In the genomic region with DNA sequence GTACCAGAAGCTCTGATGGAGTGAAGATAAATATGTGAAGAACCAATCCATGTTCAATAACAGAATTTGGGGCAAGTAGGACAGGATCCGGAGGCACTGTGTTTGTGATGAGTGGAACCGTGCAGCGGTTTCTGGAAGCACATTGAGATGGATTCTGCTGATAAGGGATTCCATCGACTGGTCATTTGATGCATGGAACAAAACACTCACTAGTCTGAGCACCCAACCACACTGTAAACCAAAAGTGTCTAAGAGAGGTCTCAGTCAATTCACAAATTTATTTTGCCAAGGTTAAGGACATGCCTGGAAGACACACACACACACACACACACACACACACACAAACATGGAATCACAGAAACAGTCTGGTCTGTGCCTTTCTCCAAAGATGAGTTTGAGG, we compare ENCODE assay signal across 17 cellular contexts.
DNase-seq lines count a peak whose midpoint lies in the region; TF ChIP-seq lines count a peak whose summit lies in the region.
"Had no signal": no experiment of that assay in that cellular context is flagged by ENCODE, and none has a peak within 500 bp of the region (broad histone marks: within the 10 kb centered on the region; RNA-seq: fewer than 3 reads in every experiment).

No MANE protein-coding gene starts in this region.

- H3K79me1 ChIP-seq in H9 (ENCODE audit: insufficient read depth, low read depth, low read length, poor library complexity, severe bottlenecking) (no peaks in the 10 kb centered on the region), trophoblast cell (ENCODE audit: low read length) (peaks cover 24% of the 10 kb centered on the region)

- H3T11ph ChIP-seq in H9 (ENCODE audit: low read length) = no peak overlapping the region

- no CpG with 5 or more reads among the region's 4 CpGs for WGBS in H9 (ENCODE audit: extremely low coverage, insufficient read length, low lambda C conversion rate)
- whole genome bisulfite sequencing in trophoblast cell (ENCODE audit: extremely low coverage, insufficient coverage, insufficient read length) = no CpG with 5 or more reads among the region's 4 CpGs

- no peak overlapping the region for H2AFZ ChIP-seq in H9 (ENCODE audit: low read length)
- no peak overlapping the region for H2AFZ ChIP-seq in fibroblast of lung (ENCODE audit: low read length)
- no peak overlapping the region for H2AFZ ChIP-seq in trophoblast cell (ENCODE audit: insufficient read depth, low read length, poor library complexity)
- H2AFZ ChIP-seq: PC-9 had no signal

- H3K4me1 ChIP-seq in H9 (ENCODE audit: insufficient read depth, low read length) = peaks cover 4% of the 10 kb centered on the region; the same call in 1 of the 2 replicates
- peaks cover 8% of the 10 kb centered on the region for H3K4me1 ChIP-seq in fibroblast of lung (ENCODE audit: control insufficient read depth, extremely low read depth, insufficient read depth, low read length)
- H3K4me1 ChIP-seq in trophoblast cell (ENCODE audit: control insufficient read depth in 1 of 2, insufficient read depth in 2 of 2, low read length in 2 of 2) = peaks cover 16 to 28% of the 10 kb centered on the region in 2 experiments

- H2BK5ac ChIP-seq in H9 (ENCODE audit: insufficient read length, low read length) (no peak overlapping the region), trophoblast cell (ENCODE audit: low read depth, low read length, poor library complexity) (peak overlapping the region; percentile 55)

- no peak overlapping the region for H3K4me3 Mint-ChIP-seq in H9
- H3K4me3 Mint-ChIP-seq in activated T-helper 2 cell treated with anti-CD3 and anti-CD28 coated beads, Interferon-gamma antibody, Interleukin-2, Interleukin-4, amounts not matched to agents 10 μg/mL and 5 μg/mL and 100 μg/mL, durations not matched to agents 14 hours and 24 hours and 36 hours (ENCODE audit: low read depth) = no peak overlapping the region
- H3K4me3 Mint-ChIP-seq: CD14-positive monocyte had no signal

- peaks cover 18 to 22% of the 10 kb centered on the region in 2 experiments for H3K4me1 Mint-ChIP-seq in H9
- H3K4me1 Mint-ChIP-seq in activated T-helper 2 cell treated with anti-CD3 and anti-CD28 coated beads, Interferon-gamma antibody, Interleukin-2, Interleukin-4, amounts not matched to agents 10 μg/mL and 5 μg/mL and 100 μg/mL, durations not matched to agents 14 hours and 24 hours and 36 hours (ENCODE audit: low read depth) = no peaks in the 10 kb centered on the region
- H3K4me1 Mint-ChIP-seq: CD14-positive monocyte had no signal

- H3K36me3 Mint-ChIP-seq in H9 (ENCODE audit: insufficient read depth in 1 of 3, low read depth in 3 of 3) = peaks cover 0 to 8% (median 2%) of the 10 kb centered on the region in 3 experiments; a peak in 3 of 7 replicates
- H3K36me3 Mint-ChIP-seq in activated T-helper 2 cell treated with anti-CD3 and anti-CD28 coated beads, Interferon-gamma antibody, Interleukin-2, Interleukin-4, amounts not matched to agents 10 μg/mL and 5 μg/mL and 100 μg/mL, durations not matched to agents 14 hours and 24 hours and 36 hours (ENCODE audit: low read depth) = no peaks in the 10 kb centered on the region
- H3K36me3 Mint-ChIP-seq: CD14-positive monocyte had no signal

- H4K91ac ChIP-seq in H9 (ENCODE audit: insufficient read length, low read depth, low read length) (no peak overlapping the region), trophoblast cell (ENCODE audit: low read depth, low read length) (peak overlapping the region; percentile 67)

- peaks cover 6 to 9% of the 10 kb centered on the region in 2 experiments; a peak in 3 of 5 replicates for H3K9me3 Mint-ChIP-seq in H9
- no peaks in the 10 kb centered on the region for H3K9me3 Mint-ChIP-seq in activated T-helper 2 cell treated with anti-CD3 and anti-CD28 coated beads, Interferon-gamma antibody, Interleukin-2, Interleukin-4, amounts not matched to agents 10 μg/mL and 5 μg/mL and 100 μg/mL, durations not matched to agents 14 hours and 24 hours and 36 hours

- no peaks in the 10 kb centered on the region for H3K79me2 ChIP-seq in H9 (ENCODE audit: insufficient read depth, low read length)
- H3K79me2 ChIP-seq in fibroblast of lung (ENCODE audit: control insufficient read depth, insufficient read depth, low read length) = peaks cover 3% of the 10 kb centered on the region
- no peaks in the 10 kb centered on the region for H3K79me2 ChIP-seq in trophoblast cell (ENCODE audit: control insufficient read depth, insufficient read depth, low read length, poor library complexity)

- H4K5ac ChIP-seq in H9 (ENCODE audit: insufficient read length, low read depth, low read length) = no peak overlapping the region

- no peak overlapping the region for H2BK120ac ChIP-seq in H9 (ENCODE audit: low read depth, low read length, poor library complexity, severe bottlenecking)
- H2BK120ac ChIP-seq in trophoblast cell (ENCODE audit: insufficient read depth, low read length, poor library complexity) = peak overlapping the region; percentile 9

- H3K23me2 ChIP-seq in H9 (ENCODE audit: insufficient read length, low read depth, low read length, poor library complexity, severe bottlenecking) = no peaks in the 10 kb centered on the region

- H3K27ac Mint-ChIP-seq in H9 = no peak overlapping the region
- no peak overlapping the region for H3K27ac Mint-ChIP-seq in activated T-helper 2 cell treated with anti-CD3 and anti-CD28 coated beads, Interferon-gamma antibody, Interleukin-2, Interleukin-4, amounts not matched to agents 10 μg/mL and 5 μg/mL and 100 μg/mL, durations not matched to agents 14 hours and 24 hours and 36 hours

- no peak overlapping the region for H4K12ac ChIP-seq in trophoblast cell (ENCODE audit: low read depth, low read length)

- H3K27ac ChIP-seq in H9 (ENCODE audit: insufficient read length, low read depth, low read length) = no peak overlapping the region
- peak overlapping the region; percentile 92 for H3K27ac ChIP-seq in fibroblast of lung (ENCODE audit: insufficient read depth, low read length)
- peak overlapping the region; percentile 85 for H3K27ac ChIP-seq in trophoblast cell (ENCODE audit: low read depth, low read length)
- H3K27ac ChIP-seq: PC-9 had no signal

- H3K36me3 ChIP-seq in fibroblast of lung (ENCODE audit: control insufficient read depth, insufficient read depth, low read length) = no peaks in the 10 kb centered on the region
- H3K36me3 ChIP-seq in trophoblast cell (ENCODE audit: control insufficient read depth in 1 of 2, insufficient read depth in 2 of 2, low read length in 2 of 2) = no peaks in the 10 kb centered on the region

- no peak overlapping the region for H3K4me3 ChIP-seq in fibroblast of lung (replicated peaks in 1 of 4; ENCODE audit: control extremely low read depth in 1 of 4, insufficient read depth in 1 of 4, low read depth in 3 of 4, low read length in 4 of 4)
- H3K4me3 ChIP-seq in trophoblast cell (ENCODE audit: low read depth, low read length) = no peak overlapping the region
- H3K4me3 ChIP-seq: PC-9 had no signal

- H3K27me3 ChIP-seq in H9 (ENCODE audit: insufficient read depth, low read length) = no peaks in the 10 kb centered on the region
- no peaks in the 10 kb centered on the region for H3K27me3 ChIP-seq in fibroblast of lung (ENCODE audit: control insufficient read depth, insufficient read depth, low read length)
- H3K27me3 ChIP-seq in trophoblast cell (ENCODE audit: insufficient read depth, low read length) = no peaks in the 10 kb centered on the region

- H3K4ac ChIP-seq in H9 (ENCODE audit: low read depth, low read length) (no peak overlapping the region), trophoblast cell (ENCODE audit: low read depth, low read length) (no peak overlapping the region)

- H3K23ac ChIP-seq in H9 (ENCODE audit: insufficient read length, low read depth, low read length) (no peak overlapping the region), trophoblast cell (ENCODE audit: low read length) (no peak overlapping the region)

- H2BK20ac ChIP-seq in H9 (ENCODE audit: low read depth, low read length, poor library complexity, severe bottlenecking) = no peak overlapping the region

- intact Hi-C loops in activated T-helper 2 cell treated with anti-CD3 and anti-CD28 coated beads, Interferon-gamma antibody, Interleukin-2, Interleukin-4, amounts not matched to agents 10 μg/mL and 5 μg/mL and 100 μg/mL, durations not matched to agents 14 hours and 24 hours and 36 hours (cut with micrococcal nuclease) = no loop called here

- no peaks in the 10 kb centered on the region for H4K20me1 ChIP-seq in H9 (ENCODE audit: control insufficient read depth, insufficient read depth, insufficient read length)
- H4K20me1 ChIP-seq in fibroblast of lung (ENCODE audit: control insufficient read depth, extremely low read depth, insufficient read depth, low read length) = no peaks in the 10 kb centered on the region

- no peaks in the 10 kb centered on the region for H3K27me3 Mint-ChIP-seq in H9 (ENCODE audit: low read depth)
- H3K27me3 Mint-ChIP-seq in activated T-helper 2 cell treated with anti-CD3 and anti-CD28 coated beads, Interferon-gamma antibody, Interleukin-2, Interleukin-4, amounts not matched to agents 10 μg/mL and 5 μg/mL and 100 μg/mL, durations not matched to agents 14 hours and 24 hours and 36 hours (ENCODE audit: low read depth) = no peaks in the 10 kb centered on the region

- H3K14ac ChIP-seq in H9 (ENCODE audit: insufficient read depth, low read length) = no peak overlapping the region
- no peak overlapping the region for H3K14ac ChIP-seq in trophoblast cell (ENCODE audit: low read length)

- H3K18ac ChIP-seq in H9 (ENCODE audit: insufficient read length, low read depth, low read length) (no peak overlapping the region), trophoblast cell (ENCODE audit: low read length) (no peak overlapping the region)

- H3K56ac ChIP-seq in H9 (ENCODE audit: insufficient read length, low read depth, low read length) = no peak overlapping the region

- TF ChIP-seq CTCF in H9 (conservative IDR thresholded peaks at IDR 0.05) (no peak), fibroblast of lung (conservative IDR thresholded peaks at IDR 0.05 in 1 of 2, IDR thresholded peaks at IDR 0.05 in 1 of 2; ENCODE audit: low read depth in 1 of 2, low read length in 2 of 2) (no peak)

- H2BK15ac ChIP-seq in H9 (ENCODE audit: low read depth, low read length) = no peak overlapping the region

- H3K4me2 ChIP-seq in H9 (ENCODE audit: insufficient read depth, insufficient read length, low read length) = peak overlapping the region; percentile 12
- H3K4me2 ChIP-seq in fibroblast of lung (ENCODE audit: extremely low read depth, insufficient read depth, low read length) = no peak overlapping the region
- H3K4me2 ChIP-seq in trophoblast cell (ENCODE audit: low read length) = peak overlapping the region; percentile 8
- H3K4me2 ChIP-seq: PC-9 had no signal

- no peak overlapping the region for H3K9ac ChIP-seq in H9 (ENCODE audit: extremely low read depth, insufficient read length, low read length)
- H3K9ac ChIP-seq in fibroblast of lung (ENCODE audit: insufficient read depth, low read length) = no peak overlapping the region
- H3K9ac ChIP-seq in trophoblast cell (ENCODE audit: low read length) = no peak overlapping the region

- H2AK5ac ChIP-seq in H9 (ENCODE audit: insufficient read length, low read length) = no peak overlapping the region
- H2AK5ac ChIP-seq in trophoblast cell (ENCODE audit: low read length) = no peak overlapping the region

- DNase-seq in H9 = no peak
- DNase-seq in RPMI7951 (ENCODE audit: low read depth) = peak; percentile 77
- peak in 1 of 2 donors; percentile 58 for DNase-seq in fibroblast of lung (ENCODE audit: low read depth in 2 of 2)
- DNase-seq in trophoblast cell = peak in 1 of 2 donors; percentile 8
- no peak for DNase-seq in activated T-helper 2 cell treated with anti-CD3 and anti-CD28 coated beads, Interferon-gamma antibody, Interleukin-2, Interleukin-4, amounts not matched to agents 10 μg/mL and 5 μg/mL and 100 μg/mL, durations not matched to agents 14 hours and 24 hours and 36 hours (ENCODE audit: low spot score)
- no peak for DNase-seq in COR-L47 (lab: John Stamatoyannopoulos, UW)
- DNase-seq in stimulated activated CD4-positive, alpha-beta T cell treated with anti-CD3 and anti-CD28 coated beads, Interleukin-4, amount 100 ng/mL, for 4 hours = no peak
- no peak for DNase-seq in stimulated activated CD4-positive, alpha-beta T cell treated with anti-CD3 and anti-CD28 coated beads, Interleukin-2, amount 100 ng/mL, for 24 hours
- DNase-seq: ACHN, AML-193, DMS79 treated with DMSO at 0.1 percent for 48 hours, HCEC 1CT, NCI-H1105, NCI-H1694 treated with DMSO at 0.1 percent for 48 hours, NCI-H226, PC-9 had no signal

- H3K9me3 ChIP-seq in H9 (ENCODE audit: control insufficient read depth, low read depth, low read length) (no peaks in the 10 kb centered on the region), fibroblast of lung (ENCODE audit: control insufficient read depth, insufficient read depth, low read depth, low read length) (no peaks in the 10 kb centered on the region), trophoblast cell (ENCODE audit: insufficient read depth, low read depth, low read length) (no peaks in the 10 kb centered on the region)

- no peak overlapping the region for H4K8ac ChIP-seq in H9 (replicated peaks; ENCODE audit: insufficient read length, low read depth, low read length)
- no peak overlapping the region for H4K8ac ChIP-seq in trophoblast cell (ENCODE audit: low read depth, low read length)

- H2BK12ac ChIP-seq in H9 (ENCODE audit: insufficient read length, low read depth, low read length) (no peak overlapping the region), trophoblast cell (ENCODE audit: low read length) (no peak overlapping the region)
